In the genomic region with DNA sequence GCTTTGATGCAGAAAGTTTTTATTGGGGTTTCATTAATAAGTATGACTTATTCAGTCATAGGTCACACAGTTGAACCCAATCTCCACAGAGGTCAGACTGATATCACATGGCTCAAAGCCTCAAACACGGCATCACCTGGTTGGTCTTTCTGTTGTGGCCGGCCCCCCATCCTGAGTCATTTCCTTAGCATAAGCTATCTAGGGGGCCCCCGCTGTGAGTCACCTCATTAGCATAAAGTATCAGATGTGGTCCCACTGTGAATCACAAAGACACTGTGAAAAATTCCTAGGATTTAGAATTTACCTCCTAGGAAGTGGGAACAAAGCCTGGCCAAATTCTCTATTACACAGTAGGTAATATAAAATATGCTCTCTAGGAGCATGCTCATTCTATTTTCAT, we compare ENCODE assay signal across 16 cellular contexts.
A peak's percentile ranks its signal among the peaks of the same experiment; 100 is the strongest.
DNase-seq lines count a peak whose midpoint lies in the region; ATAC-seq and TF ChIP-seq lines count a peak whose summit lies in the region.
"Had no signal": no experiment of that assay in that cellular context is flagged by ENCODE, and none has a peak within 500 bp of the region (broad histone marks: within the 10 kb centered on the region; RNA-seq: fewer than 3 reads in every experiment).

No MANE protein-coding gene starts in this region.

- intact Hi-C loops in A673 (cut with micrococcal nuclease; ENCODE audit: unreplicated experiment), result no loop called here
- intact Hi-C loops in heart left ventricle (cut with DNase I), result no loop called here

- no peaks in the 10 kb centered on the region for H3K27me3 ChIP-seq in A673 (replicated peaks; ENCODE audit: insufficient read depth, low read depth, low read length, poor library complexity)
- no peaks in the 10 kb centered on the region for H3K27me3 ChIP-seq in heart left ventricle
- H3K27me3 ChIP-seq in tibial nerve, result no peaks in the 10 kb centered on the region
- H3K27me3 ChIP-seq: uterus had no signal

- H3K36me3 ChIP-seq in A673 (ENCODE audit: insufficient read depth, low read length, poor library complexity, severe bottlenecking) (no peaks in the 10 kb centered on the region), heart left ventricle (no peaks in the 10 kb centered on the region), tibial nerve (no peaks in the 10 kb centered on the region)
- H3K36me3 ChIP-seq: uterus had no signal

- TF ChIP-seq CTCF in A673 (conservative IDR thresholded peaks at IDR 0.05; ENCODE audit: low read depth, low read length) (no peak), fibroblast of mammary gland (conservative IDR thresholded peaks at IDR 0.05; ENCODE audit: control insufficient read depth, insufficient read depth, low read depth, low read length) (no peak), heart left ventricle (IDR thresholded peaks at IDR 0.05) (no peak), tibial nerve (IDR thresholded peaks at IDR 0.05) (no peak)

- peaks cover 5% of the 10 kb centered on the region for H3K4me1 ChIP-seq in A673 (ENCODE audit: insufficient read depth, low read length, poor library complexity, severe bottlenecking)
- H3K4me1 ChIP-seq in heart left ventricle, result no peaks in the 10 kb centered on the region
- H3K4me1 ChIP-seq in tibial nerve, result no peaks in the 10 kb centered on the region
- H3K4me1 ChIP-seq: uterus had no signal

- TF ChIP-seq POLR2A in heart left ventricle (IDR thresholded peaks at IDR 0.05) (no peak), tibial nerve (IDR thresholded peaks at IDR 0.05) (no peak)

- no peak overlapping the region for H3K4me3 ChIP-seq in A673 (ENCODE audit: low read depth, low read length, poor library complexity, severe bottlenecking)
- H3K4me3 ChIP-seq in fibroblast of mammary gland (ENCODE audit: control insufficient read depth, low read depth, low read length), result no peak overlapping the region
- H3K4me3 ChIP-seq in heart left ventricle, result no peak overlapping the region
- no peak overlapping the region for H3K4me3 ChIP-seq in tibial nerve
- H3K4me3 ChIP-seq: mucosa of descending colon, uterus had no signal

- H3K27ac ChIP-seq in A673 (ENCODE audit: low read depth, low read length, poor library complexity, severe bottlenecking) (no peak overlapping the region), heart left ventricle (no peak overlapping the region), tibial nerve (no peak overlapping the region)
- H3K27ac ChIP-seq: uterus had no signal

- H3K9me3 ChIP-seq in A673 (ENCODE audit: low read depth, low read length, poor library complexity, severe bottlenecking) (no peaks in the 10 kb centered on the region), heart left ventricle (no peaks in the 10 kb centered on the region), tibial nerve (no peaks in the 10 kb centered on the region)
- H3K9me3 ChIP-seq: Caco-2, mucosa of descending colon, uterus had no signal

- TF ChIP-seq EP300 in tibial nerve (IDR thresholded peaks at IDR 0.05), result no peak

- 73 to 96% (median 78%) methylated on average over 3 of the region's 3 CpGs for whole genome bisulfite sequencing in heart left ventricle, 4 donors
- 71 to 74% methylated on average over 3 of the region's 3 CpGs for WGBS in tibial nerve, 2 donors

- ATAC-seq in HG02885 (IDR thresholded peaks at IDR 0.05; ENCODE audit: poor library complexity, unreplicated experiment) (peak; percentile 42), heart left ventricle (no peak), HG03354 (IDR thresholded peaks at IDR 0.05; ENCODE audit: poor library complexity, severe bottlenecking, unreplicated experiment) (no peak)
- ATAC-seq: activated naive CD4-positive, alpha-beta T cell treated with anti-CD3 and anti-CD28 coated beads, Interleukin-2, amount 50 U/mL, for 72 hours; mucosa of descending colon; Right ventricle myocardium inferior had no signal

- POLR2A ChIA-PET in A673 (lab: Charles Lee; ENCODE audit: low non-redundant PET), result no interaction called here

- CTCF ChIA-PET in A673 (lab: Charles Lee), result no interaction called here

- DNase-seq in A673 (ENCODE audit: low spot score), result peak; percentile 78
- peak; percentile 59 for DNase-seq in RKO (ENCODE audit: low spot score)
- DNase-seq in fibroblast of mammary gland (ENCODE audit: low read depth), result peak; percentile 25
- DNase-seq in heart left ventricle, result no peak
- no peak for DNase-seq in tibial nerve (ENCODE audit: low spot score in 2 of 2)
- DNase-seq in NCI-H2227 treated with DMSO at 0.1 percent for 48 hours (lab: John Stamatoyannopoulos, UW), result no peak
- DNase-seq: Caco-2, cerebellar nuclear complex, GOT3, mucosa of descending colon, MV-4-11, uterus had no signal

- BruUV-seq in A673 (replicated peaks; lab: Mats Ljungman, UMichigan), result no TSS peak

Comparison
In these comparisons a context has a peak if more than half of its experiments do, and no peak if none do; other contexts are left out.
1. DNase-seq: peak in A673 (single experiment), RKO (single experiment) and fibroblast of mammary gland (single experiment); none in heart left ventricle (0 of 5), tibial nerve (0 of 2) and NCI-H2227 treated with DMSO at 0.1 percent for 48 hours (single experiment).